Comparison of ENCODE assay signal across 28 cellular contexts in genomic region chr1:3340548-3341235, GRCh38.
"Had no signal": no experiment of that assay in that cellular context is flagged by ENCODE, and none has a peak within 500 bp of the region (broad histone marks: within the 10 kb centered on the region; RNA-seq: fewer than 3 reads in every experiment).

No MANE protein-coding gene starts in this region.

- DNase-seq: activated CD4-positive, alpha-beta memory T cell treated with anti-CD3 and anti-CD28 coated beads, Interleukin-2, amount 10 ng/mL, durations not matched to agents 7 days and 5 days; activated CD4-positive, alpha-beta T cell treated with anti-CD3 and anti-CD28 coated beads for 4 hours; activated CD4-positive, alpha-beta T cell treated with anti-CD3 and anti-CD28 coated beads, Interleukin-2, amount 10 ng/mL, durations not matched to agents 7 days and 5 days; activated CD4-positive, alpha-beta T cell treated with anti-CD3 and anti-CD28 coated beads, Interleukin-2, amount 50 U/mL, for 4 hours; activated CD4-positive, CD25-positive, alpha-beta regulatory T cell; activated CD4-positive, CD25-positive, alpha-beta regulatory T cell treated with anti-CD3 and anti-CD28 coated beads, Interleukin-2, amount 50 U/mL, for 72 hours; activated CD8-positive, alpha-beta memory T cell treated with anti-CD3 and anti-CD28 coated beads, Interleukin-2, amount 50 U/mL, for 48 hours; activated gamma-delta T cell; activated naive CD4-positive, alpha-beta T cell; activated naive CD4-positive, alpha-beta T cell treated with anti-CD3 and anti-CD28 coated beads, Interleukin-2, amount 10 ng/mL, durations not matched to agents 7 days and 5 days; activated naive CD8-positive, alpha-beta T cell treated with anti-CD3 and anti-CD28 coated beads, Interleukin-2, amount 10 ng/mL, durations not matched to agents 7 days and 5 days; activated T-cell treated with anti-CD3 and anti-CD28 coated beads for 4 hours; activated T-cell treated with anti-CD3 and anti-CD28 coated beads, Interleukin-2, amount 50 U/mL, for 24 hours; activated T-cell treated with anti-CD3 and anti-CD28 coated beads, Interleukin-2, amount 50 U/mL, for 72 hours; brain microvascular endothelial cell; cortex of kidney; effector CD8-positive, alpha-beta T cell; esophagus squamous epithelium; foreskin melanocyte; T-helper 2 cell had no signal

- H3K27ac Mint-ChIP-seq: activated CD4-positive, alpha-beta memory T cell treated with anti-CD3 and anti-CD28 coated beads, Interleukin-2, amount 10 ng/mL, durations not matched to agents 7 days and 5 days; activated CD4-positive, alpha-beta T cell treated with anti-CD3 and anti-CD28 coated beads, Interleukin-2, amount 10 ng/mL, durations not matched to agents 7 days and 5 days; activated naive CD4-positive, alpha-beta T cell treated with anti-CD3 and anti-CD28 coated beads, Interleukin-2, amount 10 ng/mL, durations not matched to agents 7 days and 5 days; activated naive CD4-positive, alpha-beta T cell treated with anti-CD3 and anti-CD28 coated beads, Interleukin-2, amount 50 U/mL, for 72 hours; activated naive CD8-positive, alpha-beta T cell treated with anti-CD3 and anti-CD28 coated beads, Interleukin-2, amount 10 ng/mL, durations not matched to agents 7 days and 5 days; activated T-cell treated with anti-CD3 and anti-CD28 coated beads, Interleukin-2, amount 50 U/mL, for 24 hours; activated T-cell treated with anti-CD3 and anti-CD28 coated beads, Interleukin-2, amount 50 U/mL, for 72 hours had no signal

- H3K27ac ChIP-seq: ascending aorta, brain microvascular endothelial cell, epithelial cell of prostate, esophagus squamous epithelium, gastroesophageal sphincter had no signal

- H3K4me1 Mint-ChIP-seq: activated CD4-positive, alpha-beta memory T cell treated with anti-CD3 and anti-CD28 coated beads, Interleukin-2, amount 10 ng/mL, durations not matched to agents 7 days and 5 days; activated CD4-positive, alpha-beta T cell treated with anti-CD3 and anti-CD28 coated beads, Interleukin-2, amount 10 ng/mL, durations not matched to agents 7 days and 5 days; activated naive CD4-positive, alpha-beta T cell treated with anti-CD3 and anti-CD28 coated beads, Interleukin-2, amount 10 ng/mL, durations not matched to agents 7 days and 5 days; activated naive CD8-positive, alpha-beta T cell treated with anti-CD3 and anti-CD28 coated beads, Interleukin-2, amount 10 ng/mL, durations not matched to agents 7 days and 5 days; central memory CD8-positive, alpha-beta T cell had no signal

- H3K4me3 ChIP-seq: ascending aorta, esophagus squamous epithelium, gastroesophageal sphincter had no signal

- ATAC-seq: activated naive CD4-positive, alpha-beta T cell treated with anti-CD3 and anti-CD28 coated beads, Interleukin-2, amount 50 U/mL, for 72 hours; activated T-cell treated with anti-CD3 and anti-CD28 coated beads, Interleukin-2, amount 50 U/mL, for 72 hours; gastroesophageal sphincter had no signal

- H3K27me3 ChIP-seq: ascending aorta, brain microvascular endothelial cell had no signal

- H3K4me1 ChIP-seq: esophagus squamous epithelium had no signal

- H3K36me3 Mint-ChIP-seq: activated naive CD4-positive, alpha-beta T cell treated with anti-CD3 and anti-CD28 coated beads, Interleukin-2, amount 10 ng/mL, durations not matched to agents 7 days and 5 days; activated naive CD8-positive, alpha-beta T cell treated with anti-CD3 and anti-CD28 coated beads, Interleukin-2, amount 10 ng/mL, durations not matched to agents 7 days and 5 days had no signal

- H3K36me3 ChIP-seq: ascending aorta, brain microvascular endothelial cell, esophagus squamous epithelium, gastroesophageal sphincter had no signal

- H3K27me3 Mint-ChIP-seq: activated CD4-positive, alpha-beta memory T cell treated with anti-CD3 and anti-CD28 coated beads, Interleukin-2, amount 10 ng/mL, durations not matched to agents 7 days and 5 days; activated CD4-positive, alpha-beta T cell treated with anti-CD3 and anti-CD28 coated beads, Interleukin-2, amount 10 ng/mL, durations not matched to agents 7 days and 5 days; activated naive CD4-positive, alpha-beta T cell treated with anti-CD3 and anti-CD28 coated beads, Interleukin-2, amount 10 ng/mL, durations not matched to agents 7 days and 5 days; activated naive CD8-positive, alpha-beta T cell treated with anti-CD3 and anti-CD28 coated beads, Interleukin-2, amount 10 ng/mL, durations not matched to agents 7 days and 5 days; activated T-cell treated with anti-CD3 and anti-CD28 coated beads, Interleukin-2, amount 50 U/mL, for 24 hours had no signal

- FAIRE-seq: bronchial epithelial cell, endometrium, endothelial cell of umbilical vein had no signal

- H3K4me3 Mint-ChIP-seq: activated CD4-positive, alpha-beta memory T cell treated with anti-CD3 and anti-CD28 coated beads, Interleukin-2, amount 10 ng/mL, durations not matched to agents 7 days and 5 days; activated CD4-positive, alpha-beta T cell treated with anti-CD3 and anti-CD28 coated beads, Interleukin-2, amount 10 ng/mL, durations not matched to agents 7 days and 5 days; activated naive CD4-positive, alpha-beta T cell treated with anti-CD3 and anti-CD28 coated beads, Interleukin-2, amount 10 ng/mL, durations not matched to agents 7 days and 5 days; activated naive CD8-positive, alpha-beta T cell treated with anti-CD3 and anti-CD28 coated beads, Interleukin-2, amount 10 ng/mL, durations not matched to agents 7 days and 5 days; activated T-cell treated with anti-CD3 and anti-CD28 coated beads, Interleukin-2, amount 50 U/mL, for 24 hours; activated T-cell treated with anti-CD3 and anti-CD28 coated beads, Interleukin-2, amount 50 U/mL, for 72 hours; central memory CD8-positive, alpha-beta T cell had no signal
